ENCODE assay signal across 1 cellular context in genomic region chr11:27420722-27421572, GRCh38.
TF ChIP-seq lines count a peak whose summit lies in the region.

No MANE protein-coding gene starts in this region.

TF ChIP-seq in K562, 482 proteins besides CTCF, POLR2A, EP300 and RAD21 (continued from another document and continues in another):
- TF ChIP-seq, protein P1, sequence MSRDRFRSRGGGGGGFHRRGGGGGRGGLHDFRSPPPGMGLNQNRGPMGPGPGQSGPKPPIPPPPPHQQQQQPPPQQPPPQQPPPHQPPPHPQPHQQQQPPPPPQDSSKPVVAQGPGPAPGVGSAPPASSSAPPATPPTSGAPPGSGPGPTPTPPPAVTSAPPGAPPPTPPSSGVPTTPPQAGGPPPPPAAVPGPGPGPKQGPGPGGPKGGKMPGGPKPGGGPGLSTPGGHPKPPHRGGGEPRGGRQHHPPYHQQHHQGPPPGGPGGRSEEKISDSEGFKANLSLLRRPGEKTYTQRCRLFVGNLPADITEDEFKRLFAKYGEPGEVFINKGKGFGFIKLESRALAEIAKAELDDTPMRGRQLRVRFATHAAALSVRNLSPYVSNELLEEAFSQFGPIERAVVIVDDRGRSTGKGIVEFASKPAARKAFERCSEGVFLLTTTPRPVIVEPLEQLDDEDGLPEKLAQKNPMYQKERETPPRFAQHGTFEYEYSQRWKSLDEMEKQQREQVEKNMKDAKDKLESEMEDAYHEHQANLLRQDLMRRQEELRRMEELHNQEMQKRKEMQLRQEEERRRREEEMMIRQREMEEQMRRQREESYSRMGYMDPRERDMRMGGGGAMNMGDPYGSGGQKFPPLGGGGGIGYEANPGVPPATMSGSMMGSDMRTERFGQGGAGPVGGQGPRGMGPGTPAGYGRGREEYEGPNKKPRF (IDR thresholded peaks at IDR 0.05; ENCODE audit: low read depth, low read length): no peak
- no peak; the same call in 1 of the 2 replicates for TF ChIP-seq ZBED1 (IDR thresholded peaks at IDR 0.05)
- TF ChIP-seq, protein P2, sequence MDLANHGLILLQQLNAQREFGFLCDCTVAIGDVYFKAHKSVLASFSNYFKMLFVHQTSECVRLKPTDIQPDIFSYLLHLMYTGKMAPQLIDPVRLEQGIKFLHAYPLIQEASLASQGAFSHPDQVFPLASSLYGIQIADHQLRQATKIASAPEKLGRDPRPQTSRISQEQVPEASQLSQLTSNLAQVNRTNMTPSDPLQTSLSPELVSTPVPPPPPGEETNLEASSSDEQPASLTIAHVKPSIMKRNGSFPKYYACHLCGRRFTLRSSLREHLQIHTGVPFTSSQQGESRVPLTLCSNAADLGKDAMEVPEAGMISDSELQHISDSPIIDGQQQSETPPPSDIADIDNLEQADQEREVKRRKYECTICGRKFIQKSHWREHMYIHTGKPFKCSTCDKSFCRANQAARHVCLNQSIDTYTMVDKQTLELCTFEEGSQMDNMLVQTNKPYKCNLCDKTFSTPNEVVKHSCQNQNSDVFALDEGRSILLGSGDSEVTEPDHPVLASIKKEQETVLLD (IDR thresholded peaks at IDR 0.05): peak; percentile 73; the same call in 1 of the 2 replicates
- no peak for TF ChIP-seq ZNF785 (CRISPR knock-in tag; IDR thresholded peaks at IDR 0.05)
- TF ChIP-seq, protein P3, sequence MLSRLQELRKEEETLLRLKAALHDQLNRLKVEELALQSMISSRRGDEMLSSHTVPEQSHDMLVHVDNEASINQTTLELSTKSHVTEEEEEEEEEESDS (CRISPR knock-in tag; IDR thresholded peaks at IDR 0.05): no peak
- TF ChIP-seq, protein P4, sequence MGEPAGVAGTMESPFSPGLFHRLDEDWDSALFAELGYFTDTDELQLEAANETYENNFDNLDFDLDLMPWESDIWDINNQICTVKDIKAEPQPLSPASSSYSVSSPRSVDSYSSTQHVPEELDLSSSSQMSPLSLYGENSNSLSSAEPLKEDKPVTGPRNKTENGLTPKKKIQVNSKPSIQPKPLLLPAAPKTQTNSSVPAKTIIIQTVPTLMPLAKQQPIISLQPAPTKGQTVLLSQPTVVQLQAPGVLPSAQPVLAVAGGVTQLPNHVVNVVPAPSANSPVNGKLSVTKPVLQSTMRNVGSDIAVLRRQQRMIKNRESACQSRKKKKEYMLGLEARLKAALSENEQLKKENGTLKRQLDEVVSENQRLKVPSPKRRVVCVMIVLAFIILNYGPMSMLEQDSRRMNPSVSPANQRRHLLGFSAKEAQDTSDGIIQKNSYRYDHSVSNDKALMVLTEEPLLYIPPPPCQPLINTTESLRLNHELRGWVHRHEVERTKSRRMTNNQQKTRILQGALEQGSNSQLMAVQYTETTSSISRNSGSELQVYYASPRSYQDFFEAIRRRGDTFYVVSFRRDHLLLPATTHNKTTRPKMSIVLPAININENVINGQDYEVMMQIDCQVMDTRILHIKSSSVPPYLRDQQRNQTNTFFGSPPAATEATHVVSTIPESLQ (CRISPR knock-in tag; IDR thresholded peaks at IDR 0.05): no peak
- peak; percentile 83 for TF ChIP-seq HMGN3 (IDR thresholded peaks at IDR 0.05; ENCODE audit: borderline replicate concordance, extremely low read depth, insufficient read length, low read depth, low read length)
- no peak for TF ChIP-seq FUS (optimal IDR thresholded peaks at IDR 0.05; ENCODE audit: low read depth, low read length)
- TF ChIP-seq TEAD1 (CRISPR knock-in tag; IDR thresholded peaks at IDR 0.05): peak in 1 of 2 experiments; percentile 96; a peak in 2 of 4 replicates
- no peak for TF ChIP-seq ZNF699 (CRISPR knock-in tag; IDR thresholded peaks at IDR 0.05; ENCODE audit: insufficient replicate concordance)
- TF ChIP-seq TCF7 (IDR thresholded peaks at IDR 0.05; ENCODE audit: borderline replicate concordance): peak; percentile 42; the same call in 1 of the 2 replicates
- no peak for TF ChIP-seq STAT5B (CRISPR knock-in tag; IDR thresholded peaks at IDR 0.05)
- TF ChIP-seq ZNF143 (CRISPR knock-in tag; IDR thresholded peaks at IDR 0.05): no peak
- TF ChIP-seq ZSCAN29 (IDR thresholded peaks at IDR 0.05): no peak
- TF ChIP-seq TCF3 (CRISPR knock-in tag; IDR thresholded peaks at IDR 0.05): peak; percentile 96
- no peak for TF ChIP-seq ELF2 (CRISPR knock-in tag; IDR thresholded peaks at IDR 0.05)
- no peak for TF ChIP-seq RBM15 (IDR thresholded peaks at IDR 0.05; ENCODE audit: insufficient read depth, low read length)
- TF ChIP-seq PRDM10 (IDR thresholded peaks at IDR 0.05; ENCODE audit: partially characterized antibody): no peak
- TF ChIP-seq, protein P5, sequence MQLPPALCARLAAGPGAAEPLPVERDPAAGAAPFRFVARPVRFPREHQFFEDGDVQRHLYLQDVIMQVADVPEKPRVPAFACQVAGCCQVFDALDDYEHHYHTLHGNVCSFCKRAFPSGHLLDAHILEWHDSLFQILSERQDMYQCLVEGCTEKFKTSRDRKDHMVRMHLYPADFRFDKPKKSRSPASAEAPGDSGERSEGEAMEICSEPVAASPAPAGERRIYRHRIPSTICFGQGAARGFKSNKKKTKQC (CRISPR knock-in tag; IDR thresholded peaks at IDR 0.05): no peak
- TF ChIP-seq MXD1 (CRISPR knock-in tag; IDR thresholded peaks at IDR 0.05; ENCODE audit: borderline replicate concordance, poor library complexity, severe bottlenecking): no peak
- no peak for TF ChIP-seq GTF2F1 (IDR thresholded peaks at IDR 0.05; ENCODE audit: low read depth, low read length)
- TF ChIP-seq PHF21A (IDR thresholded peaks at IDR 0.05; ENCODE audit: borderline replicate concordance, low read depth): peak; percentile 80; the same call in 1 of the 2 replicates
- TF ChIP-seq HOMEZ (CRISPR knock-in tag; IDR thresholded peaks at IDR 0.05): no peak
- TF ChIP-seq CBX8 (IDR thresholded peaks at IDR 0.05; ENCODE audit: borderline replicate concordance, extremely low read depth, low read depth, low read length, poor library complexity, severe bottlenecking): no peak
- TF ChIP-seq HNRNPLL (IDR thresholded peaks at IDR 0.05; ENCODE audit: low read depth, low read length, poor library complexity, severe bottlenecking): no peak
- TF ChIP-seq TFE3 (CRISPR knock-in tag; IDR thresholded peaks at IDR 0.05): no peak
- TF ChIP-seq TAF15 (IDR thresholded peaks at IDR 0.05; ENCODE audit: low read depth, low read length): no peak
- TF ChIP-seq DEAF1 (CRISPR knock-in tag; IDR thresholded peaks at IDR 0.05): no peak
- TF ChIP-seq TAF9B (IDR thresholded peaks at IDR 0.05; ENCODE audit: partially characterized antibody): no peak
- TF ChIP-seq PTTG1 (tag; IDR thresholded peaks at IDR 0.05; ENCODE audit: low read depth): no peak
- TF ChIP-seq EHMT2 (IDR thresholded peaks at IDR 0.05): peak; percentile 42; the same call in 1 of the 2 replicates
- TF ChIP-seq, protein P6, sequence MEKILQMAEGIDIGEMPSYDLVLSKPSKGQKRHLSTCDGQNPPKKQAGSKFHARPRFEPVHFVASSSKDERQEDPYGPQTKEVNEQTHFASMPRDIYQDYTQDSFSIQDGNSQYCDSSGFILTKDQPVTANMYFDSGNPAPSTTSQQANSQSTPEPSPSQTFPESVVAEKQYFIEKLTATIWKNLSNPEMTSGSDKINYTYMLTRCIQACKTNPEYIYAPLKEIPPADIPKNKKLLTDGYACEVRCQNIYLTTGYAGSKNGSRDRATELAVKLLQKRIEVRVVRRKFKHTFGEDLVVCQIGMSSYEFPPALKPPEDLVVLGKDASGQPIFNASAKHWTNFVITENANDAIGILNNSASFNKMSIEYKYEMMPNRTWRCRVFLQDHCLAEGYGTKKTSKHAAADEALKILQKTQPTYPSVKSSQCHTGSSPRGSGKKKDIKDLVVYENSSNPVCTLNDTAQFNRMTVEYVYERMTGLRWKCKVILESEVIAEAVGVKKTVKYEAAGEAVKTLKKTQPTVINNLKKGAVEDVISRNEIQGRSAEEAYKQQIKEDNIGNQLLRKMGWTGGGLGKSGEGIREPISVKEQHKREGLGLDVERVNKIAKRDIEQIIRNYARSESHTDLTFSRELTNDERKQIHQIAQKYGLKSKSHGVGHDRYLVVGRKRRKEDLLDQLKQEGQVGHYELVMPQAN (IDR thresholded peaks at IDR 0.05; ENCODE audit: borderline replicate concordance): no peak
- 0 out of 2 replicates have a peak, but pooled peaks have one; percentile 22 for TF ChIP-seq ZBTB17 (CRISPR knock-in tag; IDR thresholded peaks at IDR 0.05)
- no peak for TF ChIP-seq HMBOX1 (IDR thresholded peaks at IDR 0.05)
- peak; percentile 74; the same call in 1 of the 2 replicates for TF ChIP-seq PYGO2 (tag; IDR thresholded peaks at IDR 0.05)
- peak; percentile 91 for TF ChIP-seq PKNOX1 (IDR thresholded peaks at IDR 0.05)
- no peak for TF ChIP-seq SRSF3 (IDR thresholded peaks at IDR 0.05; ENCODE audit: insufficient read depth, low read length)
- no peak for TF ChIP-seq SIN3B (IDR thresholded peaks at IDR 0.05; ENCODE audit: low read depth)
- TF ChIP-seq ZNF766 (CRISPR knock-in tag; conservative IDR thresholded peaks at IDR 0.05): peak; percentile 83; the same call in 1 of the 2 replicates
